ENCODE assay signal across 25 cellular contexts in the genomic region with DNA sequence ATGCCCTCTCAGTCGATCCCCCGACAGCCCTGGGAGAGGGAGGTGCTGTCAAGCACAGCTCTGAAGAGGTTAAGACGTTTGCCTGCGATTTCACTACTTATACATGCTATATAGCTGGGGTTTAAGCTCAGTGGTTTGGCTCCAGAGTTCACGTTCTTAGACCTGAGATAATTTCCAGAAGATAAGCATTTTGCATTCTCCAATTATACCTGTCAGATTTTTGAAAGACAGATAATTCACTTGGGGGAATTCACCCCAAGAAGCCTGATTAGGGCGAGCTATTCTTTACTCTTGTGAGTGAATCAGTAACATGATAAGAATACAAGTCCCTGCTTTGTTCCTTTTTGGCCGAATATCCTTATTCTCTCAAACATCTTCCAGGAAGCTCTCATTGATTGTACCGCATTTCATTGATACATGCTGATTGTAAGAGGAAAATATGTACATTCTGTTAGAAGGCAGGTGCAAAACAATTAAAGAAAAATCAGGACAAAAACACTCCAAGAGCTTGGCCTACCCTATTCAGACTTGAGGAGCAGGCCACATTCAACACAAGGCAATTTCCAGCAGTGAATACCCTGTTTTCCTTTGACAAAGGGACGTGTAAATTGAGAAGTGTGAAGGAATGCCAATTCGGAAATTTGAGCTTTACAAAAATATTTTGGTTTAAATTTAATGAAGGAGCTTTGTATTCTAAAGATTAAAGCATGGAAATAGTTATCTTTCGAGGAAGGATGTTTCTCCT. TPM values are rescaled to one million over a fixed set of nuclear protein-coding genes. Genes with fewer than 3 reads are reported as not detected.
"Had no signal": no experiment of that assay in that cellular context is flagged by ENCODE, and none has a peak within 500 bp of the region (broad histone marks: within the 10 kb centered on the region; RNA-seq: fewer than 3 reads in every experiment).

No MANE protein-coding gene starts in this region.

- H3K36me3 Mint-ChIP-seq: activated naive CD8-positive, alpha-beta T cell had no signal

- H3K36me3 ChIP-seq: brain microvascular endothelial cell, cardiac muscle cell had no signal

- H3K4me2 ChIP-seq: KMS-11 had no signal

- H3K4me3 Mint-ChIP-seq: activated naive CD4-positive, alpha-beta T cell treated with anti-CD3 and anti-CD28 coated beads for 36 hours; activated naive CD8-positive, alpha-beta T cell; activated T-helper 17 cell treated with anti-CD3 and anti-CD28 coated beads, Interleukin-2, amount 50 U/mL, for 72 hours; T-helper 1 cell treated with Interleukin-12 subunit alpha and Interleukin-12 subunit beta and Interleukin-4 antibody, amounts not matched to agents 30 μg/mL and 1 μg/mL, for 36 hours had no signal

- H3K4me3 ChIP-seq: cardiac muscle cell had no signal

- H3K27ac ChIP-seq: brain microvascular endothelial cell, cardiac muscle cell, KMS-11 had no signal

- H3K27me3 Mint-ChIP-seq: activated naive CD8-positive, alpha-beta T cell had no signal

- DNase-seq: activated CD4-positive, alpha-beta T cell treated with anti-CD3 and anti-CD28 coated beads for 48 hours; activated CD4-positive, alpha-beta T cell treated with anti-CD3 and anti-CD28 coated beads, Interleukin-2, amount 50 U/mL, for 48 hours; activated CD4-positive, CD25-positive, alpha-beta regulatory T cell treated with anti-CD3 and anti-CD28 coated beads, Interleukin-2, amount 50 U/mL, for 72 hours; activated gamma-delta T cell; activated naive CD4-positive, alpha-beta T cell treated with anti-CD3 and anti-CD28 coated beads for 36 hours; activated T-cell treated with anti-CD3 and anti-CD28 coated beads for 4 hours; activated T-cell treated with anti-CD3 and anti-CD28 coated beads, Interleukin-2, amount 50 U/mL, for 48 hours; amygdala; brain microvascular endothelial cell; MV-4-11; NCI-H1092 treated with DMSO at 0.1 percent for 48 hours; NCI-H1417 treated with DMSO at 0.1 percent for 48 hours; NCI-H1694 treated with DMSO at 0.1 percent for 48 hours; NCI-H2081; NCI-H446; NCI-H524; PC-3; SHP77 treated with DMSO at 0.1 percent for 48 hours had no signal

- H3K27me3 ChIP-seq: brain microvascular endothelial cell had no signal

- ATAC-seq: activated T-helper 17 cell treated with anti-CD3 and anti-CD28 coated beads, Interleukin-2, amount 50 U/mL, for 72 hours; PC-3 had no signal

- FAIRE-seq: RCC 7860 had no signal

- H3K4me1 Mint-ChIP-seq: activated T-helper 17 cell treated with anti-CD3 and anti-CD28 coated beads, Interleukin-2, amount 50 U/mL, for 72 hours had no signal

- H3K9ac ChIP-seq: KMS-11 had no signal

- H3K27ac Mint-ChIP-seq: activated naive CD4-positive, alpha-beta T cell treated with anti-CD3 and anti-CD28 coated beads for 36 hours; activated naive CD8-positive, alpha-beta T cell; activated T-helper 17 cell treated with anti-CD3 and anti-CD28 coated beads, Interleukin-2, amount 50 U/mL, for 72 hours; T-helper 1 cell treated with Interleukin-12 subunit alpha and Interleukin-12 subunit beta and Interleukin-4 antibody, amounts not matched to agents 30 μg/mL and 1 μg/mL, for 36 hours had no signal

- H3K9me3 Mint-ChIP-seq: activated naive CD4-positive, alpha-beta T cell treated with anti-CD3 and anti-CD28 coated beads for 36 hours had no signal

RNA-seq across cellular contexts. Expression of gene TENM3, which starts 30.2 kb away (rescaled TPM):
- total RNA-seq: activated CD8-positive, alpha-beta memory T cell treated with anti-CD3 and anti-CD28 coated beads for 36 hours; activated naive CD4-positive, alpha-beta T cell treated with anti-CD3 and anti-CD28 coated beads for 36 hours; activated T-helper 17 cell treated with anti-CD3 and anti-CD28 coated beads, Interleukin-2, amount 50 U/mL, for 72 hours had no signal
